ENCODE assay signal across 12 cellular contexts in genomic region chr12:85016423-85016822, GRCh38. TPM values are rescaled to one million over a fixed set of nuclear protein-coding genes. Genes with fewer than 3 reads are reported as not detected.
DNase-seq lines count a peak whose midpoint lies in the region.
"Had no signal": no experiment of that assay in that cellular context is flagged by ENCODE, and none has a peak within 500 bp of the region (broad histone marks: within the 10 kb centered on the region; RNA-seq: fewer than 3 reads in every experiment).

No MANE protein-coding gene starts in this region.

- H4K20me1 ChIP-seq in BLaER1 treated with 17β-estradiol and CSF1 and Interleukin-3, amounts not matched to agents 10 nM and 100 nM, result no peaks in the 10 kb centered on the region

- no peak overlapping the region for H3K4me3 ChIP-seq in BLaER1 treated with 17β-estradiol and CSF1 and Interleukin-3, amounts not matched to agents 10 nM and 100 nM
- H3K4me3 ChIP-seq: sigmoid colon, stomach had no signal

- no peak overlapping the region; a peak in 1 of 22 replicates for H3K9ac ChIP-seq in BLaER1 treated with 17β-estradiol and CSF1 and Interleukin-3, amounts not matched to agents 10 nM and 100 nM

- peak overlapping the region in 10 of 11 experiments; percentile 15 to 72 (median 50); a peak in 16 of 22 replicates for H3K4me2 ChIP-seq in BLaER1 treated with 17β-estradiol and CSF1 and Interleukin-3, amounts not matched to agents 10 nM and 100 nM

- H3K4me1 ChIP-seq in BLaER1 treated with 17β-estradiol and CSF1 and Interleukin-3, amounts not matched to agents 10 nM and 100 nM, result peaks cover 0 to 51% (median 23%) of the 10 kb centered on the region in 10 experiments; a peak in 17 of 20 replicates
- H3K4me1 ChIP-seq: sigmoid colon, stomach had no signal

- DNase-seq in NCI-H226 (peak; percentile 66), dedifferentiated amniotic fluid mesenchymal stem cell (ENCODE audit: extremely low spot score) (peak; percentile 86), midbrain (lab: John Stamatoyannopoulos, UW) (peak; percentile 16), posterior vena cava (ENCODE audit: low spot score) (no peak), NCI-H748 (lab: John Stamatoyannopoulos, UW; ENCODE audit: unreplicated experiment) (no peak)
- no peak for DNase-seq in activated CD4-positive, alpha-beta T cell treated with anti-CD3 and anti-CD28 coated beads for 4 hours
- DNase-seq in activated CD4-positive, CD25-positive, alpha-beta regulatory T cell treated with anti-CD3 and anti-CD28 coated beads, Interleukin-2, amount 50 U/mL, for 72 hours, result no peak
- DNase-seq: Kasumi-1, sigmoid colon, stomach had no signal

- no peaks in the 10 kb centered on the region for H3K36me3 ChIP-seq in BLaER1 treated with 17β-estradiol and CSF1 and Interleukin-3, amounts not matched to agents 10 nM and 100 nM
- H3K36me3 ChIP-seq: sigmoid colon, stomach had no signal

- 0 out of 22 replicates have a peak, but pooled peaks cover 0 to 4% (median 0%) of the 10 kb centered on the region in 11 experiments for H3K9me3 ChIP-seq in BLaER1 treated with 17β-estradiol and CSF1 and Interleukin-3, amounts not matched to agents 10 nM and 100 nM (replicated peaks in 1 of 11)
- H3K9me3 ChIP-seq: sigmoid colon, stomach had no signal

- intact Hi-C loops in posterior vena cava (cut with DNase I), result no loop called here

- H3K27ac ChIP-seq in BLaER1 treated with 17β-estradiol and CSF1 and Interleukin-3, amounts not matched to agents 10 nM and 100 nM, result peak overlapping the region in 9 of 11 experiments; percentile 53 to 76 (median 66); a peak in 18 of 22 replicates
- H3K27ac ChIP-seq: sigmoid colon, stomach had no signal

- H3K27me3 ChIP-seq in BLaER1 treated with 17β-estradiol and CSF1 and Interleukin-3, amounts not matched to agents 10 nM and 100 nM, result no peaks in the 10 kb centered on the region
- H3K27me3 ChIP-seq: sigmoid colon, stomach had no signal

RNA-seq across cellular contexts. Expression of gene TSPAN19, which starts 19.7 kb away (rescaled TPM):
- not detected for total RNA-seq in posterior vena cava
- total RNA-seq: activated CD8-positive, alpha-beta memory T cell treated with anti-CD3 and anti-CD28 coated beads for 36 hours had no signal

RNA-seq across cellular contexts. Expression of gene LRRIQ1, which starts 19.7 kb away (rescaled TPM):
- under 1 TPM in 1 of 2 donors, not detected in 1; 0.14 TPM for total RNA-seq in posterior vena cava
- total RNA-seq: activated CD8-positive, alpha-beta memory T cell treated with anti-CD3 and anti-CD28 coated beads for 36 hours had no signal

Comparison
In these comparisons a context has a peak if more than half of its experiments do, and no peak if none do; other contexts are left out.
1. DNase-seq: peak in NCI-H226 (single experiment), dedifferentiated amniotic fluid mesenchymal stem cell (single experiment) and midbrain (single experiment); none in posterior vena cava (single experiment), NCI-H748 (single experiment), activated CD4-positive, alpha-beta T cell treated with anti-CD3 and anti-CD28 coated beads for 4 hours (0 of 2) and activated CD4-positive, CD25-positive, alpha-beta regulatory T cell treated with anti-CD3 and anti-CD28 coated beads, Interleukin-2, amount 50 U/mL, for 72 hours (single experiment).